Comparison of ENCODE assay signal across 8 cellular contexts in the genomic region with DNA sequence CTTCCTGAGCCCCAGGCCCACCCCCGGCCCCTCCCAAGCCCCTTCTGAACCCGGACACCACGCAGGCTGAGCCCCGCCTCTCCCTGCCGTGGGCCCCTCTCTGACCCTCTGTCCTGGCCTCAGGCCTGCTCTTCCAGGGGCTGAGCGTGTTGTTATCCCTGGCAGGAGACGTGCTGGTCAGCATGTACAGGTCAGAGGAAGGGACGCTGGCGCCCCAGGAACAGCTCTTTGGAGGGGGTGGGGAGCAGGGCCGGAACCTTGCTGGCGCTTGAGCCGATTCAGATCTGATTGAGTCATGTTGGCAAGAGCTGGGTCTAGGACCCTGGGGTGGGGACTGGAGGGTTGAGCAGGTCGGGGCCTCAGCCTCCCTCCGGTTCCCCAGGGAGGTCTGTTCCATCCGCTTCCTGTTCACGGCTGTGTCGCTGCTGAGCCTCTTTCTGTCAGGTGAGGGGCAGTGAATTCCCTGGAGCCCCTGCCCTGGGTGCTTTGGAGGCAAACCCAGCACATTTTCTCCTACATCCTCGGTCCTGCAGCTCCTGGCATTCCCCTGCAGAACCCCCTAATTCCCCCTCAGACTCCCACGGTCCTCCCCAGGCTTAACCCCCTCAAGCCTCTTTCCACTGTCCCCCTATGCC. TPM values are rescaled to one million over a fixed set of nuclear protein-coding genes. Genes with fewer than 3 reads are reported as not detected.
DNase-seq lines count a peak whose midpoint lies in the region; ATAC-seq and TF ChIP-seq lines count a peak whose summit lies in the region.

No MANE protein-coding gene starts in this region.

- intact Hi-C loops in mucosa of descending colon (cut with DNase I, micrococcal nuclease) = no loop called here

- no peaks in the 10 kb centered on the region for H3K36me3 ChIP-seq in endocrine pancreas (ENCODE audit: control insufficient read depth, insufficient read depth, low read length)
- H3K36me3 ChIP-seq in mucosa of descending colon (ENCODE audit: low read depth) = no peaks in the 10 kb centered on the region
- peaks cover 10% of the 10 kb centered on the region for H3K36me3 ChIP-seq in thymus (ENCODE audit: control insufficient read depth, insufficient read depth)

- H3K9me3 ChIP-seq in endocrine pancreas (ENCODE audit: control insufficient read depth, low read length) = no peaks in the 10 kb centered on the region
- H3K9me3 ChIP-seq in mucosa of descending colon = no peaks in the 10 kb centered on the region
- H3K9me3 ChIP-seq in thymus (ENCODE audit: control insufficient read depth) = no peaks in the 10 kb centered on the region

- H3K9me3 Mint-ChIP-seq in WTC11 = no peaks in the 10 kb centered on the region

- H3K27ac Mint-ChIP-seq in WTC11 = no peak overlapping the region

- TF ChIP-seq CTCF in 22Rv1 (IDR thresholded peaks at IDR 0.05) = peak; percentile 23
- peak; percentile 47 for TF ChIP-seq CTCF in GM12874 (IDR thresholded peaks at IDR 0.05; ENCODE audit: insufficient read depth, low read depth, low read length)
- TF ChIP-seq CTCF in WTC11 (IDR thresholded peaks at IDR 0.05) = no peak
- no peak for TF ChIP-seq CTCF in mucosa of descending colon (IDR thresholded peaks at IDR 0.05)

- ATAC-seq in WTC11 (peak; percentile 1; the same call in 1 of the 2 replicates), mucosa of descending colon (peak; percentile 3), GM18517 (IDR thresholded peaks at IDR 0.05; ENCODE audit: unreplicated experiment) (no peak)

- no peaks in the 10 kb centered on the region for H3K36me3 Mint-ChIP-seq in WTC11

- H3K27me3 ChIP-seq in endocrine pancreas (ENCODE audit: control insufficient read depth, insufficient read depth, low read length) (no peaks in the 10 kb centered on the region), thymus (ENCODE audit: control insufficient read depth, insufficient read depth) (peaks cover 22% of the 10 kb centered on the region)

- peak overlapping the region; percentile 89 for H3K4me3 Mint-ChIP-seq in WTC11

- WGBS in thymus = 5% methylated on average over 19 of the region's 19 CpGs

- CTCF ChIA-PET in WTC11 (lab: Charles Lee) = interaction anchor here (0.5 to 6.7 kb wide), 15 partner anchors 13 to 337 kb away, joined by 3 to 62 read pairs (median 9); a partner anchor contains a TSS

- no peaks in the 10 kb centered on the region for H3K4me1 ChIP-seq in endocrine pancreas (ENCODE audit: control insufficient read depth, insufficient read depth, low read length)
- peaks cover 16% of the 10 kb centered on the region for H3K4me1 ChIP-seq in mucosa of descending colon (ENCODE audit: low read depth)
- peaks cover 25% of the 10 kb centered on the region for H3K4me1 ChIP-seq in thymus (ENCODE audit: control insufficient read depth, insufficient read depth, low read length)

- H3K4me3 ChIP-seq in endocrine pancreas (ENCODE audit: control insufficient read depth, insufficient read depth, low read length) = no peak overlapping the region
- H3K4me3 ChIP-seq in mucosa of descending colon = no peak overlapping the region
- H3K4me3 ChIP-seq in thymus (ENCODE audit: low read length) = peak overlapping the region; percentile 33

- H3K27me3 Mint-ChIP-seq in WTC11 (ENCODE audit: low read depth) = peaks cover 30% of the 10 kb centered on the region

- POLR2A ChIA-PET in WTC11 (lab: Charles Lee) = interaction anchor here (1.4 to 3.0 kb wide), 2 partner anchors 16 to 125 kb away, joined by 5 to 10 read pairs; a partner anchor contains a TSS

- DNase-seq in NCI-H1930 (lab: John Stamatoyannopoulos, UW) = peak; percentile 67 to 77
- peak; percentile 73 for DNase-seq in WTC11 (ENCODE audit: low spot score)
- DNase-seq in mucosa of descending colon = peak; percentile 57 to 72 (median 72)

- peaks cover 15% of the 10 kb centered on the region for H3K4me1 Mint-ChIP-seq in WTC11

- H3K9ac ChIP-seq in endocrine pancreas (ENCODE audit: control insufficient read depth, insufficient read depth, low read length) = peak overlapping the region; percentile 26

- H3K27ac ChIP-seq in 22Rv1 (peak overlapping the region; percentile 88), thymus (ENCODE audit: low read depth) (no peak overlapping the region)

TF ChIP-seq in WTC11, 78 proteins besides CTCF, POLR2A, EP300 and RAD21:
- TF ChIP-seq TEAD4 (CRISPR knock-in tag; IDR thresholded peaks at IDR 0.05) (no peak), JAZF1 (CRISPR knock-in tag; IDR thresholded peaks at IDR 0.05) (no peak), CREM (CRISPR knock-in tag; IDR thresholded peaks at IDR 0.05) (no peak), GABPB1 (CRISPR knock-in tag; IDR thresholded peaks at IDR 0.05) (peak; percentile 61; the same call in 1 of the 2 replicates)

RNA-seq across cellular contexts. Expression of a gene that starts 1.9 kb away (rescaled TPM):
- total RNA-seq in WTC11 (2021) (3.5 to 8.6 TPM (median 8.4 TPM) in 3 replicates), mucosa of descending colon (1 to 10 TPM; 3.5 to 5.9 (median 4.1) TPM)
- 4.4 TPM for polyA plus RNA-seq in thymus

RNA-seq across cellular contexts. Expression of a gene that starts 47.2 kb away (rescaled TPM):
- total RNA-seq in WTC11 (2021) (287 to 312 TPM (median 299 TPM) in 3 replicates), mucosa of descending colon (100 to 1,000 TPM; 117 to 188 (median 128) TPM)
- polyA plus RNA-seq in thymus = 238 TPM

RNA-seq across cellular contexts. Expression of a gene that starts 47.2 kb away (rescaled TPM):
- total RNA-seq in WTC11 (2021) = 125 to 163 TPM (median 160 TPM) in 3 replicates
- 10 to 100 TPM; 68.3 to 72.5 (median 70.6) TPM for total RNA-seq in mucosa of descending colon
- 24.8 TPM for polyA plus RNA-seq in thymus

Comparison
In these comparisons a context has a peak if more than half of its experiments do, and no peak if none do; other contexts are left out.
1. CTCF ChIP-seq: peak in 22Rv1 (single experiment) and GM12874 (single experiment); none in WTC11 (single experiment) and mucosa of descending colon (single experiment).
2. Peak in every context shown above with its lines, with median percentiles within 50 percentile points of each other: DNase-seq.